ENCODE assay signal across 11 cellular contexts in the genomic region with DNA sequence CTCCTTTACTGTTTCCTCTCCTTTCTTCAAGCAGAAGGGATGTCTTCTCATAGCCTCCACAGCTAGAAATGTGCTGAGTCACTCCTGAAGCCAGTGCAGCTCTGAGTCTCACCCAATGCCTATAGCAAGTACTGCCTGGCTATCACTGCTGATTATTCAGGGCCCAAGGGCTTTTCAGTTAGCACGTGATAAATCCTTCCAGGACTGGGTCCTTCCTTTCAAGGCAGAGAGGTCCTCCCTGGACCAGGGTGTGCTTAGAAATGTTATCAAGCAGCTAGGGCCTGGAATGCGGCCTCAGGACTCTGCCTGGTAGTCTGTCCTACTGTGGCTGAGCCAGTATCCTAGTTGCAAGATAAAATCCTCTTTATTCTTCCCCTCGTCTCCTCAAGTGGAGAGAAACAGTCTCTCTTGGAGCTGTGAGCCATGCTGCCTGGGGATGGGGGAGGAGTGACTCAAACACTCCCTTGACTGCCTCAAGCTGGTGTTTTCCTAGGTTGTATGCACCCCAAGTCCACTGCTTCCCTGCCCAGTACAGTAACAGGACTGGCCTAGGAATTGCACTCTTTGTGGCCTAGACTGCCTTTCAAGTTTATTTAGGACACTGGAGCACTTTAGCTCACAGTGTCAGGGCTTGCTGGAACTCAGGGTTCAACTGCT.
A peak's percentile ranks its signal among the peaks of the same experiment; 100 is the strongest.
DNase-seq lines count a peak whose midpoint lies in the region; ATAC-seq, FAIRE-seq and TF ChIP-seq lines count a peak whose summit lies in the region.
"Had no signal": no experiment of that assay in that cellular context is flagged by ENCODE, and none has a peak within 500 bp of the region (broad histone marks: within the 10 kb centered on the region; RNA-seq: fewer than 3 reads in every experiment).

No MANE protein-coding gene starts in this region.

- no peak for FAIRE-seq in H54 (lab: Jason Lieb, UNC)

- TF ChIP-seq CTCF in neural crest cell (conservative IDR thresholded peaks at IDR 0.05) = no peak

- no peaks in the 10 kb centered on the region for H3K4me1 Mint-ChIP-seq in neural crest cell
- H3K4me1 Mint-ChIP-seq: nephron had no signal

- H3K36me3 Mint-ChIP-seq in neural crest cell (ENCODE audit: low read depth) = no peaks in the 10 kb centered on the region

- no peak overlapping the region for H3K4me3 Mint-ChIP-seq in neural crest cell
- H3K4me3 Mint-ChIP-seq: nephron had no signal

- no peak for TF ChIP-seq POLR2A in H54 (IDR thresholded peaks at IDR 0.05; ENCODE audit: low read depth, low read length)

- H3K27me3 Mint-ChIP-seq in neural crest cell (ENCODE audit: low read depth) = no peaks in the 10 kb centered on the region

- no peaks in the 10 kb centered on the region for H3K9me3 Mint-ChIP-seq in neural crest cell
- H3K9me3 Mint-ChIP-seq: nephron had no signal

- peak; percentile 39 for ATAC-seq in esophagus mucosa

- in situ Hi-C loops in KBM-7 (cut with MboI; ENCODE audit: low pct_unique_long_range_greater_than_20kb, low sequenced_read_pairs) = no loop called here

- DNase-seq in EL = peak; percentile 78
- DNase-seq in NCI-H69 (lab: John Stamatoyannopoulos, UW) = peak; percentile 2
- DNase-seq in neural crest cell (ENCODE audit: low read depth, low spot score) = no peak
- no peak for DNase-seq in KBM-7
- DNase-seq in cerebellum (ENCODE audit: low spot score) = no peak
- DNase-seq in H54 (ENCODE audit: insufficient read length, low spot score) = no peak
- no peak for DNase-seq in activated CD8-positive, alpha-beta memory T cell treated with anti-CD3 and anti-CD28 coated beads, Interleukin-2, amount 50 U/mL, for 48 hours
- DNase-seq: DMS79, T-helper 9 cell had no signal

- H3K27ac Mint-ChIP-seq in neural crest cell (ENCODE audit: unreplicated experiment) = peak overlapping the region; percentile 57
- H3K27ac Mint-ChIP-seq: nephron had no signal

Comparison
In these comparisons a context has a peak if more than half of its experiments do, and no peak if none do; other contexts are left out.
1. DNase-seq: peak in EL (single experiment) and NCI-H69 (single experiment); none in neural crest cell (single experiment), KBM-7 (single experiment), cerebellum (single experiment), H54 (single experiment) and activated CD8-positive, alpha-beta memory T cell treated with anti-CD3 and anti-CD28 coated beads, Interleukin-2, amount 50 U/mL, for 48 hours (single experiment).